In the genomic region with DNA sequence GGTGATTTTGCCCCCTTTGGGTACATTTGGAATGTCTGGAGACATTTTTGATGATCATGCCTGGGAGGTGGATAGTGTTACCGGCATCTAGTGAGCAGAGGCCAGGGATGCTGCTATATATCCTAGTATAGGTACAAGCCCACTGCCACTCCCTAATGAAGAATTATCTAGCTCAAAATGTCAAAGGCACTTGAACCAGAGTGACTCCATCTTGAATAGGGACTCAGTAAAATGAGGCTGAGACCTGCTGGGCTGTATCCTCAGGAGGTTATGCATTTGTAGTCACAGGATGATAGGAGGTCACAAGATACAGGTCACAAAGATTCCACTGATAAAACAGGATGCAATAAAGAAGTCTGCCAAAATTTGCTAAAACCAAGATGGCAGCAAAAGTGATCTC, we compare ENCODE assay signal across 8 cellular contexts. TPM values are rescaled to one million over a fixed set of nuclear protein-coding genes. Genes with fewer than 3 reads are reported as not detected.
"Had no signal": no experiment of that assay in that cellular context is flagged by ENCODE, and none has a peak within 500 bp of the region (broad histone marks: within the 10 kb centered on the region; RNA-seq: fewer than 3 reads in every experiment).

No MANE protein-coding gene starts in this region.

- ATAC-seq: HepG2 had no signal

- FAIRE-seq: HepG2, HTR-8/SVneo had no signal

- H3K36me3 Mint-ChIP-seq: IgD-negative memory B cell had no signal

- H3K4me1 Mint-ChIP-seq: IgD-negative memory B cell had no signal

- H3K9me3 Mint-ChIP-seq: IgD-negative memory B cell had no signal

- H3K4me3 Mint-ChIP-seq: IgD-negative memory B cell had no signal

- DNase-seq: IMR-90, KBM-7, KG1 had no signal

- H3K27ac ChIP-seq: HL-60 had no signal

RNA-seq across cellular contexts. Expression of a gene that starts 39.8 kb away (rescaled TPM):
- total RNA-seq: HepG2, HT1080, IMR-90 had no signal
- polyA plus RNA-seq: HepG2, IgD-negative memory B cell, IMR-90 had no signal
